Comparison of ENCODE assay signal across 6 cellular contexts in the genomic region with DNA sequence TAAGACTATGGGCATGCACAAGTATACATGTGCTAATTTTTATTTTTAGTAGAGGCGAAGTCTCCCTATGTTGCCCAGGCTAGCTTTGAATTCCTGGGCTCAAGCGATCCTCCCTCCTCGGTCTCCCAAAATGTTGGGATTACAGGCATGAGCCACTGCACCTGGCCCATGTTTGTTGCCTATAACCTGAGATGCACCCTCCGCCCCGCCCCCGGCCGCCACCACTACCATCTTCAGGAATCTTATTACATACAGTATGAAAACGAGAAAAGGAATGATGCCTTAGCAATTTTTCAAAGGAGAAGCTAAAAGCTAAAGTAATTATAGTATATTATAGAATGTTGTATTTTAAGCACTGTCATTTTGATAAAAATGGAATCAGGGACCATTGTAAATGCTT.
"Had no signal": no experiment of that assay in that cellular context is flagged by ENCODE, and none has a peak within 500 bp of the region (broad histone marks: within the 10 kb centered on the region; RNA-seq: fewer than 3 reads in every experiment).

No MANE protein-coding gene starts in this region.

- DNase-seq: GM23248, GOT3, H7, H9, HCEC 1CT, HFFc6 had no signal
